19 cellular contexts compared by ENCODE assay signal in the genomic region with DNA sequence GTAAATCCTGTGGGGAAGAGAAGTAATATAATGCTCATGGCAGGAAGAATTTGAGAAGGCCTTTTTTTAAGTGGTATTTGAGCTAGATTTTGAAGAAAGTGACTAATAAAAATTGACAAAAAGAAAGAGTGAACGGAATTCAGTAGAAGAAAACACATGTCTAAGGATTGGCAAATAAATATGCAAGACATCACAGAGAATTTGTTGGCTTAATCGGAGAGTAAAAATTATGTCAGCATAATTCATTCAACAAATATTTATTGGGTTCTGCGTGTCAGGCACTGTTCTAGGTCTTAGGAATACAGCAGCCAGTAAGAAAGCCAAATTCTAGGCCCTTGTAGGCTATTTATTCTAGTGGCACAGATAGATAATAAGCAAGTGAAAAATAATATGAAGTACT. TPM values are rescaled to one million over a fixed set of nuclear protein-coding genes. Genes with fewer than 3 reads are reported as not detected.
DNase-seq lines count a peak whose midpoint lies in the region; ATAC-seq and TF ChIP-seq lines count a peak whose summit lies in the region.
"Had no signal": no experiment of that assay in that cellular context is flagged by ENCODE, and none has a peak within 500 bp of the region (broad histone marks: within the 10 kb centered on the region; RNA-seq: fewer than 3 reads in every experiment).

No MANE protein-coding gene starts in this region.

- H3K4me3 ChIP-seq in AG10803 (ENCODE audit: low read length) (no peak overlapping the region), Caco-2 (ENCODE audit: low read depth, low read length) (no peak overlapping the region), neural progenitor cell (no peak overlapping the region), esophagus squamous epithelium (no peak overlapping the region), upper lobe of right lung (no peak overlapping the region)
- H3K4me3 ChIP-seq: heart right ventricle, left lung, stomach had no signal

- no peaks in the 10 kb centered on the region for H4K20me1 ChIP-seq in neural progenitor cell (ENCODE audit: low read depth)

- H2AFZ ChIP-seq in neural progenitor cell (replicated peaks): peak overlapping the region; percentile 19

- H3K27ac ChIP-seq in neural progenitor cell (no peak overlapping the region), esophagus squamous epithelium (no peak overlapping the region), upper lobe of right lung (no peak overlapping the region)
- H3K27ac ChIP-seq: left lung, stomach had no signal

- no peaks in the 10 kb centered on the region for H3K79me2 ChIP-seq in neural progenitor cell (ENCODE audit: low read depth)

- H3K4me1 ChIP-seq in Caco-2: peaks cover 20% of the 10 kb centered on the region
- H3K4me1 ChIP-seq in neural progenitor cell: no peaks in the 10 kb centered on the region
- peaks cover 0 to 33% (median 0%) of the 10 kb centered on the region in 3 donors for H3K4me1 ChIP-seq in esophagus squamous epithelium
- peaks cover 6% of the 10 kb centered on the region for H3K4me1 ChIP-seq in upper lobe of right lung

- H3F3A ChIP-seq in neural progenitor cell (ENCODE audit: low read depth): no peaks in the 10 kb centered on the region

- 53 to 58% methylated on average over 3 of the region's 3 CpGs for WGBS in esophagus squamous epithelium, 2 donors

- H3K4me1 Mint-ChIP-seq in Caco-2 (ENCODE audit: low read depth, unreplicated experiment) (peaks cover 19% of the 10 kb centered on the region), neural progenitor cell (peaks cover 30% of the 10 kb centered on the region)
- peaks cover 51% of the 10 kb centered on the region for H3K4me1 Mint-ChIP-seq in activated T-helper 2 cell treated with anti-CD3 and anti-CD28 coated beads, Interferon-gamma antibody, Interleukin-2, Interleukin-4, amounts not matched to agents 10 μg/mL and 5 μg/mL and 100 μg/mL, durations not matched to agents 14 hours and 24 hours and 36 hours (ENCODE audit: low read depth)
- H3K4me1 Mint-ChIP-seq in activated T-cell treated with anti-CD3 and anti-CD28 coated beads, Interleukin-2, amount 50 U/mL, for 24 hours (ENCODE audit: low read depth): peaks cover 39% of the 10 kb centered on the region

- no peak for TF ChIP-seq POLR2A in esophagus squamous epithelium (IDR thresholded peaks at IDR 0.05)

- H3K27ac Mint-ChIP-seq in Caco-2 (ENCODE audit: unreplicated experiment) (peak overlapping the region; percentile 55), neural progenitor cell (no peak overlapping the region)
- peak overlapping the region; percentile 83 for H3K27ac Mint-ChIP-seq in activated T-helper 2 cell treated with anti-CD3 and anti-CD28 coated beads, Interferon-gamma antibody, Interleukin-2, Interleukin-4, amounts not matched to agents 10 μg/mL and 5 μg/mL and 100 μg/mL, durations not matched to agents 14 hours and 24 hours and 36 hours
- no peak overlapping the region for H3K27ac Mint-ChIP-seq in activated T-cell treated with anti-CD3 and anti-CD28 coated beads, Interleukin-2, amount 50 U/mL, for 24 hours
- H3K27ac Mint-ChIP-seq: activated naive CD4-positive, alpha-beta T cell treated with anti-CD3 and anti-CD28 coated beads for 36 hours; B cell had no signal

- no peak overlapping the region for H3K9ac ChIP-seq in neural progenitor cell

- DNase-seq in AG10803 (ENCODE audit: low read depth) (peak; percentile 34), Caco-2 (no peak), neural progenitor cell (ENCODE audit: low spot score) (no peak), esophagus squamous epithelium (lab: John Stamatoyannopoulos, UW) (no peak), D341Med (ENCODE audit: low spot score) (no peak), upper lobe of right lung (no peak)
- no peak for DNase-seq in activated T-helper 2 cell treated with anti-CD3 and anti-CD28 coated beads, Interferon-gamma antibody, Interleukin-2, Interleukin-4, amounts not matched to agents 10 μg/mL and 5 μg/mL and 100 μg/mL, durations not matched to agents 14 hours and 24 hours and 36 hours (ENCODE audit: low spot score)
- no peak for DNase-seq in activated T-cell treated with anti-CD3 and anti-CD28 coated beads, Interleukin-2, amount 50 U/mL, for 24 hours
- DNase-seq: activated CD4-positive, alpha-beta T cell treated with anti-CD3 and anti-CD28 coated beads for 48 hours; heart right ventricle; left lung; midbrain; NCI-H1417; NCI-H524; stimulated activated CD4-positive, alpha-beta T cell treated with anti-CD3 and anti-CD28 coated beads, Interleukin-4, amount 100 ng/mL, for 24 hours; stomach had no signal

- H3K27me3 Mint-ChIP-seq in Caco-2 (ENCODE audit: insufficient read depth, unreplicated experiment): no peaks in the 10 kb centered on the region
- H3K27me3 Mint-ChIP-seq in activated T-helper 2 cell treated with anti-CD3 and anti-CD28 coated beads, Interferon-gamma antibody, Interleukin-2, Interleukin-4, amounts not matched to agents 10 μg/mL and 5 μg/mL and 100 μg/mL, durations not matched to agents 14 hours and 24 hours and 36 hours (ENCODE audit: low read depth): no peaks in the 10 kb centered on the region
- H3K27me3 Mint-ChIP-seq in neural progenitor cell (ENCODE audit: insufficient read depth, low read depth): peaks cover 2% of the 10 kb centered on the region
- H3K27me3 Mint-ChIP-seq in activated T-cell treated with anti-CD3 and anti-CD28 coated beads, Interleukin-2, amount 50 U/mL, for 24 hours: no peaks in the 10 kb centered on the region
- H3K27me3 Mint-ChIP-seq: B cell had no signal

- H3K27me3 ChIP-seq in Caco-2 (replicated peaks; ENCODE audit: control insufficient read depth, insufficient read depth, low read length) (no peaks in the 10 kb centered on the region), neural progenitor cell (no peaks in the 10 kb centered on the region), esophagus squamous epithelium (no peaks in the 10 kb centered on the region), upper lobe of right lung (no peaks in the 10 kb centered on the region)
- H3K27me3 ChIP-seq: heart right ventricle, left lung, stomach had no signal

- H3K9me3 Mint-ChIP-seq in Caco-2 (ENCODE audit: unreplicated experiment) (no peaks in the 10 kb centered on the region), neural progenitor cell (no peaks in the 10 kb centered on the region)
- no peaks in the 10 kb centered on the region for H3K9me3 Mint-ChIP-seq in activated T-helper 2 cell treated with anti-CD3 and anti-CD28 coated beads, Interferon-gamma antibody, Interleukin-2, Interleukin-4, amounts not matched to agents 10 μg/mL and 5 μg/mL and 100 μg/mL, durations not matched to agents 14 hours and 24 hours and 36 hours
- no peaks in the 10 kb centered on the region for H3K9me3 Mint-ChIP-seq in activated T-cell treated with anti-CD3 and anti-CD28 coated beads, Interleukin-2, amount 50 U/mL, for 24 hours
- H3K9me3 Mint-ChIP-seq: activated naive CD4-positive, alpha-beta T cell treated with anti-CD3 and anti-CD28 coated beads for 36 hours had no signal

- POLR2A ChIA-PET in Caco-2 (lab: Charles Lee): no interaction called here

- H3K36me3 ChIP-seq in Caco-2 (ENCODE audit: control insufficient read depth, insufficient read depth, low read length): no peaks in the 10 kb centered on the region
- H3K36me3 ChIP-seq in neural progenitor cell: no peaks in the 10 kb centered on the region
- no peaks in the 10 kb centered on the region for H3K36me3 ChIP-seq in esophagus squamous epithelium
- no peaks in the 10 kb centered on the region for H3K36me3 ChIP-seq in upper lobe of right lung
- H3K36me3 ChIP-seq: heart right ventricle, left lung, stomach had no signal

- H3K36me3 Mint-ChIP-seq in Caco-2 (ENCODE audit: insufficient read depth, unreplicated experiment) (peaks cover 10% of the 10 kb centered on the region), neural progenitor cell (no peaks in the 10 kb centered on the region)
- peaks cover 36% of the 10 kb centered on the region for H3K36me3 Mint-ChIP-seq in activated T-helper 2 cell treated with anti-CD3 and anti-CD28 coated beads, Interferon-gamma antibody, Interleukin-2, Interleukin-4, amounts not matched to agents 10 μg/mL and 5 μg/mL and 100 μg/mL, durations not matched to agents 14 hours and 24 hours and 36 hours (ENCODE audit: low read depth)
- peaks cover 3% of the 10 kb centered on the region for H3K36me3 Mint-ChIP-seq in activated T-cell treated with anti-CD3 and anti-CD28 coated beads, Interleukin-2, amount 50 U/mL, for 24 hours (ENCODE audit: low read depth)

- H3K4me2 ChIP-seq in neural progenitor cell: no peak overlapping the region

- CTCF ChIA-PET in Caco-2 (lab: Charles Lee): no interaction called here

- BruUV-seq in Caco-2 (replicated peaks; lab: Mats Ljungman, UMichigan): no TSS peak

- intact Hi-C loops in Caco-2 (cut with micrococcal nuclease; ENCODE audit: unreplicated experiment): no loop called here
- intact Hi-C loops in activated T-helper 2 cell treated with anti-CD3 and anti-CD28 coated beads, Interferon-gamma antibody, Interleukin-2, Interleukin-4, amounts not matched to agents 10 μg/mL and 5 μg/mL and 100 μg/mL, durations not matched to agents 14 hours and 24 hours and 36 hours (cut with micrococcal nuclease): no loop called here
- intact Hi-C loops in esophagus squamous epithelium (cut with DNase I): no loop called here
- intact Hi-C loops in upper lobe of right lung (cut with DNase I): no loop called here

- TF ChIP-seq CTCF in AG10803 (conservative IDR thresholded peaks at IDR 0.05; ENCODE audit: low read length): no peak
- no peak for TF ChIP-seq CTCF in Caco-2 (IDR thresholded peaks at IDR 0.05; ENCODE audit: insufficient read depth in 1 of 2, low read depth in 1 of 2, low read length in 1 of 2, severe bottlenecking in 1 of 2, unreplicated experiment in 1 of 2)
- no peak for TF ChIP-seq CTCF in neural progenitor cell (IDR thresholded peaks at IDR 0.05)
- TF ChIP-seq CTCF in esophagus squamous epithelium (IDR thresholded peaks at IDR 0.05): no peak
- TF ChIP-seq CTCF in upper lobe of right lung (IDR thresholded peaks at IDR 0.05): no peak

- no peak for ATAC-seq in upper lobe of right lung
- ATAC-seq: HCT116 had no signal

- H3K9me3 ChIP-seq in Caco-2 (no peaks in the 10 kb centered on the region), neural progenitor cell (ENCODE audit: low read depth) (no peaks in the 10 kb centered on the region), esophagus squamous epithelium (no peaks in the 10 kb centered on the region), upper lobe of right lung (no peaks in the 10 kb centered on the region)
- H3K9me3 ChIP-seq: heart right ventricle, left lung, stomach had no signal

- H3K4me3 Mint-ChIP-seq in Caco-2 (ENCODE audit: unreplicated experiment): no peak overlapping the region
- H3K4me3 Mint-ChIP-seq in activated T-helper 2 cell treated with anti-CD3 and anti-CD28 coated beads, Interferon-gamma antibody, Interleukin-2, Interleukin-4, amounts not matched to agents 10 μg/mL and 5 μg/mL and 100 μg/mL, durations not matched to agents 14 hours and 24 hours and 36 hours (ENCODE audit: low read depth): no peak overlapping the region
- no peak overlapping the region for H3K4me3 Mint-ChIP-seq in neural progenitor cell
- H3K4me3 Mint-ChIP-seq in activated T-cell treated with anti-CD3 and anti-CD28 coated beads, Interleukin-2, amount 50 U/mL, for 24 hours: no peak overlapping the region
- H3K4me3 Mint-ChIP-seq: activated naive CD4-positive, alpha-beta T cell treated with anti-CD3 and anti-CD28 coated beads for 36 hours; B cell had no signal

RNA-seq across cellular contexts. Expression of gene LEKR1, which starts 33.6 kb away (rescaled TPM):
- total RNA-seq in Caco-2 (2022) (1.4 and 1.6 TPM in 2 replicates), neural progenitor cell (ENCODE audit: low replicate concordance) (0.56 and 1.9 TPM in 2 replicates), esophagus squamous epithelium (1 to 10 TPM in 1 of 4 donors, under 1 TPM in 2, not detected in 1; 0.15 to 1.1 (median 0.57) TPM), upper lobe of right lung (2.1 TPM)
- total RNA-seq in activated T-helper 2 cell treated with anti-CD3 and anti-CD28 coated beads, Interferon-gamma antibody, Interleukin-2, Interleukin-4, amounts not matched to agents 10 μg/mL and 5 μg/mL and 100 μg/mL, durations not matched to agents 14 hours and 24 hours and 36 hours: 0.30 and 0.52 TPM in 2 replicates

Comparison
In these comparisons a context has a peak if more than half of its experiments do, and no peak if none do; other contexts are left out.
1. H3K27ac Mint-ChIP-seq: peak in Caco-2 (single experiment) and activated T-helper 2 cell treated with anti-CD3 and anti-CD28 coated beads, Interferon-gamma antibody, Interleukin-2, Interleukin-4, amounts not matched to agents 10 μg/mL and 5 μg/mL and 100 μg/mL, durations not matched to agents 14 hours and 24 hours and 36 hours (single experiment); none in neural progenitor cell (single experiment) and activated T-cell treated with anti-CD3 and anti-CD28 coated beads, Interleukin-2, amount 50 U/mL, for 24 hours (single experiment).